In the genomic region with DNA sequence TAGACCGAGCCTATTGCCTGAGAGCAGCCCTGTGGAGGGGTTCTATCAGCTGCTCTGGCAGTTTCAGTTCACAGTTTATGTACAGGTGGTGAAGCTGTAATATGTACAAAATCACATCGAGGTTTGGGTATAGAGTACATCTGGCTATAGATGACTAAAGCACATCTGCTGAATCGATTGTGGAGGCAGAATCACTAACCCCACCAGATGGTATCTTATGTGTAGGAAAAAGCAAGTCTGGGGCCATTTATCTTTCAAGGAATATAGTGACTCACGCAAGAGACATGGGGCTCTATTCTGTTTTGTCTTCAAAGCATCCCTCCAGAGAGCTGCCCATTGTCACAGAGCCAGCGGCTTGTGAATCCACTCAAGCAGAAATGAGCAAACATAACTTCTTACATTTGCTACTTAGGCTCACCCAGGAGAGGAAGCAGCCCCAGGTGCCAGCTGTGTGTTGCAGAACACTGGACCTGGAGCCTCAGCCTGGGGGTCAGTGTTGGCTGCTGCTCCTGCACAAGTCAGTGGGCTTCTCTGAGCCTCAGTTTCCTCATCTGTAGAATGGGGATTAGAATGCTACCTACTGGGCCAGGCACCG, we compare ENCODE assay signal across 1 cellular context.
TF ChIP-seq lines count a peak whose summit lies in the region.

No MANE protein-coding gene starts in this region.

TF ChIP-seq in GM12878, 131 proteins besides CTCF, POLR2A, EP300 and RAD21 (continued from another document):
- TF ChIP-seq, protein P1, sequence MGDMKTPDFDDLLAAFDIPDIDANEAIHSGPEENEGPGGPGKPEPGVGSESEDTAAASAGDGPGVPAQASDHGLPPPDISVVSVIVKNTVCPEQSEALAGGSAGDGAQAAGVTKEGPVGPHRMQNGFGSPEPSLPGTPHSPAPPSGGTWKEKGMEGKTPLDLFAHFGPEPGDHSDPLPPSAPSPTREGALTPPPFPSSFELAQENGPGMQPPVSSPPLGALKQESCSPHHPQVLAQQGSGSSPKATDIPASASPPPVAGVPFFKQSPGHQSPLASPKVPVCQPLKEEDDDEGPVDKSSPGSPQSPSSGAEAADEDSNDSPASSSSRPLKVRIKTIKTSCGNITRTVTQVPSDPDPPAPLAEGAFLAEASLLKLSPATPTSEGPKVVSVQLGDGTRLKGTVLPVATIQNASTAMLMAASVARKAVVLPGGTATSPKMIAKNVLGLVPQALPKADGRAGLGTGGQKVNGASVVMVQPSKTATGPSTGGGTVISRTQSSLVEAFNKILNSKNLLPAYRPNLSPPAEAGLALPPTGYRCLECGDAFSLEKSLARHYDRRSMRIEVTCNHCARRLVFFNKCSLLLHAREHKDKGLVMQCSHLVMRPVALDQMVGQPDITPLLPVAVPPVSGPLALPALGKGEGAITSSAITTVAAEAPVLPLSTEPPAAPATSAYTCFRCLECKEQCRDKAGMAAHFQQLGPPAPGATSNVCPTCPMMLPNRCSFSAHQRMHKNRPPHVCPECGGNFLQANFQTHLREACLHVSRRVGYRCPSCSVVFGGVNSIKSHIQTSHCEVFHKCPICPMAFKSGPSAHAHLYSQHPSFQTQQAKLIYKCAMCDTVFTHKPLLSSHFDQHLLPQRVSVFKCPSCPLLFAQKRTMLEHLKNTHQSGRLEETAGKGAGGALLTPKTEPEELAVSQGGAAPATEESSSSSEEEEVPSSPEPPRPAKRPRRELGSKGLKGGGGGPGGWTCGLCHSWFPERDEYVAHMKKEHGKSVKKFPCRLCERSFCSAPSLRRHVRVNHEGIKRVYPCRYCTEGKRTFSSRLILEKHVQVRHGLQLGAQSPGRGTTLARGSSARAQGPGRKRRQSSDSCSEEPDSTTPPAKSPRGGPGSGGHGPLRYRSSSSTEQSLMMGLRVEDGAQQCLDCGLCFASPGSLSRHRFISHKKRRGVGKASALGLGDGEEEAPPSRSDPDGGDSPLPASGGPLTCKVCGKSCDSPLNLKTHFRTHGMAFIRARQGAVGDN (IDR thresholded peaks at IDR 0.05), result peak; percentile 84; the same call in 1 of the 2 replicates
- TF ChIP-seq NBN (IDR thresholded peaks at IDR 0.05) (peak; percentile 50; the same call in 1 of the 2 replicates), MTA3 (IDR thresholded peaks at IDR 0.05; ENCODE audit: borderline replicate concordance, low read length) (no peak), JUNB (IDR thresholded peaks at IDR 0.05) (peak; percentile 54; the same call in 1 of the 2 replicates), ATF7 (IDR thresholded peaks at IDR 0.05; ENCODE audit: low read depth) (peak; percentile 51), CHD2 (IDR thresholded peaks at IDR 0.05; ENCODE audit: borderline replicate concordance, low read depth, low read length) (0 out of 2 replicates have a peak, but pooled peaks have one; percentile 31), SMAD5 (IDR thresholded peaks at IDR 0.05; ENCODE audit: low read depth) (no peak)
TF ChIP-seq in GM12878: peak in this region for 25.
